In genomic region chr18:46001074-46001473, GRCh38 we compare ENCODE assay signal across 21 cellular contexts. TPM values are rescaled to one million over a fixed set of nuclear protein-coding genes. Genes with fewer than 3 reads are reported as not detected.
DNase-seq lines count a peak whose midpoint lies in the region; ATAC-seq, FAIRE-seq and TF ChIP-seq lines count a peak whose summit lies in the region.
"Had no signal": no experiment of that assay in that cellular context is flagged by ENCODE, and none has a peak within 500 bp of the region (broad histone marks: within the 10 kb centered on the region; RNA-seq: fewer than 3 reads in every experiment).

No MANE protein-coding gene starts in this region.

- H3K27ac Mint-ChIP-seq in CD8-positive, alpha-beta memory T cell, result peak overlapping the region in 3 of 8 donors; percentile 1 to 59 (median 5)

- POLR2A ChIA-PET in A549 (lab: Yijun Ruan, JAX), result no interaction called here
- POLR2A ChIA-PET in CD8-positive, alpha-beta memory T cell (lab: Charles Lee), result no interaction called here

- ATAC-seq in A549 (no peak), GM18868 (IDR thresholded peaks at IDR 0.05; ENCODE audit: unreplicated experiment) (no peak)
- ATAC-seq: Panc1, SK-N-SH treated with all-trans-retinoic acid at 6 μM for 48 hours had no signal

- no peaks in the 10 kb centered on the region for H3K79me1 ChIP-seq in trophoblast cell (ENCODE audit: low read length)

- no peaks in the 10 kb centered on the region for H3K36me3 ChIP-seq in CD8-positive, alpha-beta memory T cell (ENCODE audit: insufficient read depth, low read length)
- H3K36me3 ChIP-seq in trophoblast cell (ENCODE audit: control insufficient read depth in 1 of 2, insufficient read depth in 2 of 2, low read length in 2 of 2), result peaks cover 12 to 28% of the 10 kb centered on the region in 2 experiments
- H3K36me3 ChIP-seq: BE2C had no signal

- no peak overlapping the region for H3K4ac ChIP-seq in trophoblast cell (ENCODE audit: low read depth, low read length)

- H2AFZ ChIP-seq in trophoblast cell (ENCODE audit: insufficient read depth, low read length, poor library complexity), result no peak overlapping the region

- H3K14ac ChIP-seq in trophoblast cell (ENCODE audit: low read length), result no peak overlapping the region

- no peak overlapping the region for H3K27ac ChIP-seq in A549
- H3K27ac ChIP-seq in CD8-positive, alpha-beta memory T cell (ENCODE audit: low read depth, low read length), result no peak overlapping the region
- no peak overlapping the region for H3K27ac ChIP-seq in trophoblast cell (ENCODE audit: low read depth, low read length)

- H3K4me2 ChIP-seq in A549 (no peak overlapping the region), trophoblast cell (ENCODE audit: low read length) (no peak overlapping the region)

- WGBS in A549 (ENCODE audit: missing lambda C conversion rate), result 0% methylated on average over 1 of the region's 1 CpG
- WGBS in trophoblast cell (ENCODE audit: extremely low coverage, insufficient coverage, insufficient read length), result no CpG with 5 or more reads among the region's 1 CpG

- TF ChIP-seq EP300 in A549 (IDR thresholded peaks at IDR 0.05), result no peak

- no peaks in the 10 kb centered on the region for H3K79me2 ChIP-seq in trophoblast cell (ENCODE audit: control insufficient read depth, insufficient read depth, low read length, poor library complexity)

- H3K4me1 Mint-ChIP-seq in CD8-positive, alpha-beta memory T cell, result peaks cover 39 to 49% (median 46%) of the 10 kb centered on the region in 3 donors

- H2AK5ac ChIP-seq in trophoblast cell (ENCODE audit: low read length), result no peak overlapping the region

- H3K18ac ChIP-seq in trophoblast cell (ENCODE audit: low read length), result no peak overlapping the region

- H4K91ac ChIP-seq in trophoblast cell (ENCODE audit: low read depth, low read length), result no peak overlapping the region

- TF ChIP-seq RAD21 in A549 (conservative IDR thresholded peaks at IDR 0.05 in 1 of 2, IDR thresholded peaks at IDR 0.05 in 1 of 2), result no peak

- H3K27me3 ChIP-seq in CD8-positive, alpha-beta memory T cell (ENCODE audit: insufficient read depth, low read length, poor library complexity, severe bottlenecking), result no peaks in the 10 kb centered on the region
- no peaks in the 10 kb centered on the region for H3K27me3 ChIP-seq in trophoblast cell (ENCODE audit: insufficient read depth, low read length)
- H3K27me3 ChIP-seq: BE2C had no signal

- H3K4me3 ChIP-seq in A549 (no peak overlapping the region), trophoblast cell (ENCODE audit: low read depth, low read length) (no peak overlapping the region)
- no peak overlapping the region for H3K4me3 ChIP-seq in CD8-positive, alpha-beta memory T cell (ENCODE audit: low read length)

- FAIRE-seq in A549 (lab: Jason Lieb, UNC) (no peak), RCC 7860 (lab: Jason Lieb, UNC) (no peak)
- FAIRE-seq: GM19239 had no signal

- no peak overlapping the region for H4K8ac ChIP-seq in trophoblast cell (ENCODE audit: low read depth, low read length)

- H3K23ac ChIP-seq in trophoblast cell (ENCODE audit: low read length), result no peak overlapping the region

- H2BK12ac ChIP-seq in trophoblast cell (ENCODE audit: low read length), result no peak overlapping the region

- peak overlapping the region in 5 of 7 donors; percentile 4 to 55 (median 9) for H3K4me3 Mint-ChIP-seq in CD8-positive, alpha-beta memory T cell

- no peaks in the 10 kb centered on the region for H3K4me1 ChIP-seq in A549
- peaks cover 38% of the 10 kb centered on the region for H3K4me1 ChIP-seq in CD8-positive, alpha-beta memory T cell (ENCODE audit: insufficient read depth, low read length)
- no peaks in the 10 kb centered on the region for H3K4me1 ChIP-seq in trophoblast cell (ENCODE audit: control insufficient read depth in 1 of 2, insufficient read depth in 2 of 2, low read length in 2 of 2)
- H3K4me1 ChIP-seq: BE2C had no signal

- TF ChIP-seq CTCF in A549 (IDR thresholded peaks at IDR 0.05), result no peak

- CTCF ChIA-PET in A549 (lab: Yijun Ruan, JAX), result no interaction called here
- CTCF ChIA-PET in CD8-positive, alpha-beta memory T cell (lab: Charles Lee), result no interaction called here

- H3K27me3 Mint-ChIP-seq in CD8-positive, alpha-beta memory T cell, result no peaks in the 10 kb centered on the region

- H3K9me3 ChIP-seq in A549 (no peaks in the 10 kb centered on the region), trophoblast cell (ENCODE audit: insufficient read depth, low read depth, low read length) (no peaks in the 10 kb centered on the region)
- H3K9me3 ChIP-seq in CD8-positive, alpha-beta memory T cell (ENCODE audit: low read length), result peaks cover 7% of the 10 kb centered on the region
- H3K9me3 ChIP-seq: BE2C had no signal

- DNase-seq in A549 (ENCODE audit: low read depth in 1 of 2, low spot score in 1 of 2) (no peak), OCI-M1 (lab: John Stamatoyannopoulos, UW) (peak; percentile 9), RCC 7860 (ENCODE audit: low spot score) (no peak), A172 (ENCODE audit: low spot score) (no peak), trophoblast cell (no peak)
- no peak for DNase-seq in CD8-positive, alpha-beta memory T cell
- DNase-seq in central memory CD4-positive, alpha-beta T cell, result peak; percentile 12
- DNase-seq: BE2C; GF-D8; H7; NCI-H1092; NCI-H1436; NCI-H187 treated with DMSO at 0.1 percent for 48 hours; NCI-H2227 treated with DMSO at 0.1 percent for 48 hours; NCI-H510A treated with DMSO at 0.1 percent for 48 hours; NCI-H774; NK-92 treated with Interleukin-12 subunit alpha and Interleukin-12 subunit beta, amount 100 ng/mL, for 24 hours had no signal

- no peak overlapping the region for H2BK5ac ChIP-seq in trophoblast cell (ENCODE audit: low read depth, low read length, poor library complexity)

- H2BK120ac ChIP-seq in trophoblast cell (ENCODE audit: insufficient read depth, low read length, poor library complexity), result no peak overlapping the region

- H3K36me3 Mint-ChIP-seq in CD8-positive, alpha-beta memory T cell, result peaks cover 2 to 17% (median 3%) of the 10 kb centered on the region in 3 donors

- H3K9ac ChIP-seq in trophoblast cell (ENCODE audit: low read length), result no peak overlapping the region

- H3K9me3 Mint-ChIP-seq in CD8-positive, alpha-beta memory T cell, result peaks cover 0 to 11% (median 2%) of the 10 kb centered on the region in 5 donors

- no peak for TF ChIP-seq POLR2A in A549 (IDR thresholded peaks at IDR 0.05; ENCODE audit: low read length)

- H4K12ac ChIP-seq in trophoblast cell (ENCODE audit: low read depth, low read length), result no peak overlapping the region

TF ChIP-seq in A549, 52 proteins besides CTCF, POLR2A, EP300 and RAD21:
- TF ChIP-seq GATA3 (IDR thresholded peaks at IDR 0.05; ENCODE audit: borderline replicate concordance) (no peak), MAFK (IDR thresholded peaks at IDR 0.05; ENCODE audit: partially characterized antibody) (peak; percentile 31), SMC3 (IDR thresholded peaks at IDR 0.05) (no peak), BHLHE40 (IDR thresholded peaks at IDR 0.05; ENCODE audit: low read depth, low read length) (no peak), ATOH8 (CRISPR knock-in tag; IDR thresholded peaks at IDR 0.05; ENCODE audit: low read depth) (no peak)

RNA-seq across cellular contexts. Expression of gene EPG5, which starts 33.9 kb away (rescaled TPM):
- 10.7 and 12.7 TPM in 2 replicates for polyA plus RNA-seq in A549 (2011; rRNA removed)
- polyA plus RNA-seq in A549 (2012; cell fraction: cytosol; rRNA removed), result 2.3 and 3.4 TPM in 2 replicates
- 6.0 and 8.2 TPM in 2 replicates for polyA plus RNA-seq in A549 (2012; cell fraction: nucleus; rRNA removed)
- 3.6 to 3.8 TPM (median 3.7 TPM) in 3 replicates for polyA plus RNA-seq in A549 (2017; fragmentation: RNase III; extraction: RNeasy Plus Mini Kit Qiagen cat#74134 plus additional on column Dnase treatment)
- 38.5 and 48.5 TPM in 2 replicates for polyA minus RNA-seq in A549 (2011; rRNA and poly(A)+ RNA removed)
- 10 to 100 TPM; 17.7 to 18.1 TPM for total RNA-seq in CD8-positive, alpha-beta memory T cell
- polyA plus RNA-seq in CD8-positive, alpha-beta memory T cell, result 4.0 TPM
- 8.8 and 16.4 TPM in 2 replicates for total RNA-seq in A172 (2014; rRNA removed; shearing (Covaris generic))
- 6.3 and 7.3 TPM in 2 replicates for polyA plus RNA-seq in trophoblast cell (2013)

Comparison
In these comparisons a context has a peak if more than half of its experiments do, and no peak if none do; other contexts are left out.
1. DNase-seq: peak in OCI-M1 (single experiment) and central memory CD4-positive, alpha-beta T cell (single experiment); none in A549 (0 of 2), CD8-positive, alpha-beta memory T cell (0 of 5), RCC 7860 (single experiment), A172 (single experiment) and trophoblast cell (0 of 2).